ENCODE assay signal across 15 cellular contexts in the genomic region with DNA sequence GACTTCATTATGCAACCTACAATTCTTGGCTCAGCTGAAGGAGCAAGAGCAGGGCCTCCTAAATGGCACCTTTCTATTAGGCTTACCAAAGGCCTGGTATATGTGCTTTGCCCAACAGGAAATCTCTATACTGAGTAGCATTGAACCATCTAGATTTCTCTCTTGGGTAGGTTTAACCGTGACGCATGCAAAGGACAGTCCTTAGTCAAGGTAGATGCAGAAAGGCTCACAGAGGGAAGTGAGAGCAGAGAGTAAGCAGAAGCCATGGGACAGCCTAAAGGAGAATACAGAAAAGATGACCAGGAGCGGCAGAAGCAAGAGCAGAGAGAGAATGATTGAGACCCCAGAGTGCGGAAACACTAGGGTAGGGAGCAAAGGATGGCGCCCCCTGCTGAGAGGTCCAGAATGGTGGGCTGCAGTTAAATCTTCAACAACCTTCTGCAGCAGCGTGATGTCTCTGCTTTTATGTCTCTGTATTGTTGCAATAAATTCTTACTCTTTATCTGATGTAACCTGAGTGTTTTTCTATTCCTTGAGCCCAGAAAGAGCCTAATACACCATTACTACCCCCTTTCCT. TPM values are rescaled to one million over a fixed set of nuclear protein-coding genes. Genes with fewer than 3 reads are reported as not detected.
DNase-seq lines count a peak whose midpoint lies in the region; ATAC-seq and TF ChIP-seq lines count a peak whose summit lies in the region.
"Had no signal": no experiment of that assay in that cellular context is flagged by ENCODE, and none has a peak within 500 bp of the region (broad histone marks: within the 10 kb centered on the region; RNA-seq: fewer than 3 reads in every experiment).

No MANE protein-coding gene starts in this region.

- peaks cover 4% of the 10 kb centered on the region for H3K4me1 Mint-ChIP-seq in endothelial cell (ENCODE audit: unreplicated experiment)

- H3K4me1 ChIP-seq in testis (no peaks in the 10 kb centered on the region), Peyer's patch (peaks cover 0 to 2% (median 0%) of the 10 kb centered on the region in 4 donors)

- peak; percentile 47 for TF ChIP-seq CTCF in endothelial cell (IDR thresholded peaks at IDR 0.05; ENCODE audit: unreplicated experiment)
- TF ChIP-seq CTCF in testis (IDR thresholded peaks at IDR 0.05) = peak in 1 of 3 experiments; percentile 27
- no peak for TF ChIP-seq CTCF in Peyer's patch (IDR thresholded peaks at IDR 0.05)

- H3K4me3 ChIP-seq in testis = no peak overlapping the region
- H3K4me3 ChIP-seq in Peyer's patch = no peak overlapping the region
- H3K4me3 ChIP-seq: BLaER1 treated with 17β-estradiol and CSF1 and Interleukin-3, amounts not matched to agents 10 nM and 100 nM; MG63; sigmoid colon; upper lobe of left lung had no signal

- intact Hi-C loops in testis (cut with DNase I; ENCODE audit: low total_unique reads) = no loop called here

- H3K27me3 ChIP-seq in testis (no peaks in the 10 kb centered on the region), Peyer's patch (no peaks in the 10 kb centered on the region)
- H3K27me3 ChIP-seq: BLaER1 treated with 17β-estradiol and CSF1 and Interleukin-3, amounts not matched to agents 10 nM and 100 nM; MG63; sigmoid colon; upper lobe of left lung had no signal

- H3K36me3 ChIP-seq in testis (ENCODE audit: low read depth, missing control alignments) = no peaks in the 10 kb centered on the region
- no peaks in the 10 kb centered on the region for H3K36me3 ChIP-seq in Peyer's patch
- H3K36me3 ChIP-seq: BLaER1 treated with 17β-estradiol and CSF1 and Interleukin-3, amounts not matched to agents 10 nM and 100 nM; MG63; sigmoid colon; upper lobe of left lung had no signal

- H3K9me3 Mint-ChIP-seq in endothelial cell (ENCODE audit: unreplicated experiment) = no peaks in the 10 kb centered on the region
- H3K9me3 Mint-ChIP-seq: activated naive CD8-positive, alpha-beta T cell treated with anti-CD3 and anti-CD28 coated beads, Interleukin-2, amount 10 ng/mL, durations not matched to agents 7 days and 5 days had no signal

- H3K9me3 ChIP-seq in testis (no peaks in the 10 kb centered on the region), Peyer's patch (no peaks in the 10 kb centered on the region)
- H3K9me3 ChIP-seq: BLaER1 treated with 17β-estradiol and CSF1 and Interleukin-3, amounts not matched to agents 10 nM and 100 nM; MG63; sigmoid colon; upper lobe of left lung had no signal

- peak; percentile 9 for DNase-seq in stimulated activated CD4-positive, alpha-beta T cell treated with anti-CD3 and anti-CD28 coated beads, Interleukin-4, amount 100 ng/mL, for 1 hour
- no peak for DNase-seq in stimulated activated CD4-positive, alpha-beta T cell treated with anti-CD3 and anti-CD28 coated beads, Interleukin-12 subunit alpha, Interleukin-12 subunit beta, amount 100 ng/mL, for 4 hours
- DNase-seq in MV-4-11 (lab: John Stamatoyannopoulos, UW) (peak; percentile 21), endothelial cell (ENCODE audit: low spot score) (peak; percentile 44), testis (peak; percentile 25), SKM-1 (lab: John Stamatoyannopoulos, UW; ENCODE audit: unreplicated experiment) (no peak), Peyer's patch (no peak)
- DNase-seq: activated CD4-positive, alpha-beta T cell treated with anti-CD3 and anti-CD28 coated beads, Interleukin-2, amount 50 U/mL, for 4 hours; activated naive CD8-positive, alpha-beta T cell treated with anti-CD3 and anti-CD28 coated beads, Interleukin-2, amount 10 ng/mL, durations not matched to agents 7 days and 5 days; effector CD4-positive, alpha-beta T cell; MG63; sigmoid colon; upper lobe of left lung had no signal

- no peak overlapping the region for H3K27ac ChIP-seq in testis
- no peak overlapping the region for H3K27ac ChIP-seq in Peyer's patch
- H3K27ac ChIP-seq: BLaER1 treated with 17β-estradiol and CSF1 and Interleukin-3, amounts not matched to agents 10 nM and 100 nM; sigmoid colon; upper lobe of left lung had no signal

- 84 to 86% methylated on average over 6 of the region's 6 CpGs for WGBS in testis, 2 donors

- peaks cover 5% of the 10 kb centered on the region for H3K27me3 Mint-ChIP-seq in endothelial cell (ENCODE audit: unreplicated experiment)

- no peak overlapping the region for H3K27ac Mint-ChIP-seq in endothelial cell (ENCODE audit: unreplicated experiment)
- H3K27ac Mint-ChIP-seq: activated naive CD8-positive, alpha-beta T cell treated with anti-CD3 and anti-CD28 coated beads, Interleukin-2, amount 10 ng/mL, durations not matched to agents 7 days and 5 days had no signal

- ATAC-seq in GM21390 (IDR thresholded peaks at IDR 0.05; ENCODE audit: unreplicated experiment) = no peak

- no peak overlapping the region for H3K4me3 Mint-ChIP-seq in endothelial cell (ENCODE audit: unreplicated experiment)
- H3K4me3 Mint-ChIP-seq: activated naive CD8-positive, alpha-beta T cell treated with anti-CD3 and anti-CD28 coated beads, Interleukin-2, amount 10 ng/mL, durations not matched to agents 7 days and 5 days had no signal

- TF ChIP-seq POLR2A in testis (IDR thresholded peaks at IDR 0.05) (no peak), Peyer's patch (IDR thresholded peaks at IDR 0.05) (no peak)

- H3K36me3 Mint-ChIP-seq in endothelial cell (ENCODE audit: low read depth, unreplicated experiment) = no peaks in the 10 kb centered on the region
- H3K36me3 Mint-ChIP-seq: activated naive CD8-positive, alpha-beta T cell treated with anti-CD3 and anti-CD28 coated beads, Interleukin-2, amount 10 ng/mL, durations not matched to agents 7 days and 5 days had no signal

RNA-seq across cellular contexts. Expression of a gene that starts 4.7 kb away (rescaled TPM):
- total RNA-seq in endothelial cell (ENCODE audit: unreplicated experiment) (16.4 TPM), testis (10 to 100 TPM; 43.8 to 45.0 TPM), Peyer's patch (10 to 100 TPM; 52.9 to 67.6 (median 59.0) TPM)
- polyA plus RNA-seq in testis (ENCODE audit: insufficient read depth, low read depth, low replicate concordance) = 32.0 TPM

RNA-seq across cellular contexts. Expression of a gene that starts 24.2 kb away (rescaled TPM):
- total RNA-seq in endothelial cell (ENCODE audit: unreplicated experiment) = 35.4 TPM
- 10 to 100 TPM; 49.0 to 50.4 TPM for total RNA-seq in testis
- 59.7 TPM for polyA plus RNA-seq in testis (ENCODE audit: insufficient read depth, low read depth, low replicate concordance)
- total RNA-seq in Peyer's patch = 10 to 100 TPM; 10.3 to 18.2 (median 13.8) TPM

RNA-seq across cellular contexts. Expression of a gene that starts 58.1 kb away (rescaled TPM):
- total RNA-seq in endothelial cell (ENCODE audit: unreplicated experiment) (not detected), testis (under 1 TPM; 0.37 to 0.39 TPM), Peyer's patch (not detected)
- 0.42 TPM for polyA plus RNA-seq in testis (ENCODE audit: insufficient read depth, low read depth, low replicate concordance)

Comparison
In these comparisons a context has a peak if more than half of its experiments do, and no peak if none do; other contexts are left out.
1. DNase-seq: peak in stimulated activated CD4-positive, alpha-beta T cell treated with anti-CD3 and anti-CD28 coated beads, Interleukin-4, amount 100 ng/mL, for 1 hour (single experiment), MV-4-11 (single experiment), endothelial cell (single experiment) and testis (single experiment); none in stimulated activated CD4-positive, alpha-beta T cell treated with anti-CD3 and anti-CD28 coated beads, Interleukin-12 subunit alpha, Interleukin-12 subunit beta, amount 100 ng/mL, for 4 hours (single experiment), SKM-1 (single experiment) and Peyer's patch (0 of 3).